8 cellular contexts compared by ENCODE assay signal in genomic region chr10:88991161-88991899, GRCh38. TPM values are rescaled to one million over a fixed set of nuclear protein-coding genes. Genes with fewer than 3 reads are reported as not detected.
A peak's percentile ranks its signal among the peaks of the same experiment; 100 is the strongest.
DNase-seq lines count a peak whose midpoint lies in the region; ATAC-seq and TF ChIP-seq lines count a peak whose summit lies in the region.

No MANE protein-coding gene starts in this region.

- peaks cover 36% of the 10 kb centered on the region for H3K4me1 ChIP-seq in mucosa of descending colon (ENCODE audit: low read depth)

- TF ChIP-seq CTCF in GM12873 (IDR thresholded peaks at IDR 0.05; ENCODE audit: insufficient read depth, low read depth, low read length, missing control alignments) = peak; percentile 22
- no peak for TF ChIP-seq CTCF in mucosa of descending colon (IDR thresholded peaks at IDR 0.05)

- peak overlapping the region; percentile 92 for H3K4me3 ChIP-seq in mucosa of descending colon

- H3K27ac ChIP-seq in epithelial cell of prostate = peak overlapping the region; percentile 99

- ATAC-seq in HG02763 (IDR thresholded peaks at IDR 0.05; ENCODE audit: unreplicated experiment) (peak; percentile 38), mucosa of descending colon (peak; percentile 68)

- no peaks in the 10 kb centered on the region for H3K9me3 ChIP-seq in mucosa of descending colon

- H3K36me3 ChIP-seq in mucosa of descending colon (ENCODE audit: low read depth) = no peaks in the 10 kb centered on the region

- DNase-seq in NOMO-1 (lab: John Stamatoyannopoulos, UW; ENCODE audit: unreplicated experiment in 2 of 2) = peak; percentile 58 to 76
- DNase-seq in activated T-cell treated with anti-CD3 and anti-CD28 coated beads for 24 hours (ENCODE audit: low read depth) = peak; percentile 64
- DNase-seq in epithelial cell of prostate (ENCODE audit: low read depth, low spot score) = no peak
- peak; percentile 81 to 84 (median 81) for DNase-seq in mucosa of descending colon
- DNase-seq in stimulated activated CD8-positive, alpha-beta memory T cell treated with anti-CD3 and anti-CD28 coated beads, Interleukin-7, amount 100 ng/mL, for 4 hours (ENCODE audit: low read depth in 2 of 2) = peak; percentile 53 to 68
- DNase-seq in NCI-H187 treated with DMSO at 0.1 percent for 48 hours (lab: John Stamatoyannopoulos, UW) = no peak

- intact Hi-C loops in mucosa of descending colon (cut with DNase I, micrococcal nuclease) = no loop called here

RNA-seq across cellular contexts. Expression of gene FAS, which starts 0.7 kb away (rescaled TPM):
- 10 to 100 TPM; 31.8 to 51.0 (median 50.8) TPM for total RNA-seq in mucosa of descending colon

RNA-seq across cellular contexts. Expression of gene ACTA2, which starts 38.8 kb away (rescaled TPM):
- 100 to 1,000 TPM in 2 of 3 donors, 10 to 100 TPM in 1; 80.6 to 920 (median 253) TPM for total RNA-seq in mucosa of descending colon

Comparison
In these comparisons a context has a peak if more than half of its experiments do, and no peak if none do; other contexts are left out.
1. DNase-seq: peak in NOMO-1 (2 of 2), activated T-cell treated with anti-CD3 and anti-CD28 coated beads for 24 hours (single experiment), mucosa of descending colon (3 of 3) and stimulated activated CD8-positive, alpha-beta memory T cell treated with anti-CD3 and anti-CD28 coated beads, Interleukin-7, amount 100 ng/mL, for 4 hours (2 of 2); none in epithelial cell of prostate (single experiment) and NCI-H187 treated with DMSO at 0.1 percent for 48 hours (single experiment).